Comparison of ENCODE assay signal across 9 cellular contexts in the genomic region with DNA sequence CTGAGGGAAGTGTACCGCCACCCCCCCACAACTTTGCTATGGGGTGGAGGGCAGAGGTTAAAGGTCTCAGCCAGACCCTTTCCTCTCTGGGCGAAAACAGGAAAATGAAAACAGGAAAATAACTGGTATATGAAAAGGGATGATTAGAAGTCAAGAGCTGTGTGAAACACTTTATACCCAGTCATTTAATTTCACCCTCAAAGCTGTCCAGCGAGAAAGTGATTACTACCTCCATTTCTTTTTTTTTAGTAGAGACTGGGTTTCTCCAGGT. TPM values are rescaled to one million over a fixed set of nuclear protein-coding genes. Genes with fewer than 3 reads are reported as not detected.
DNase-seq lines count a peak whose midpoint lies in the region; ATAC-seq and TF ChIP-seq lines count a peak whose summit lies in the region.
"Had no signal": no experiment of that assay in that cellular context is flagged by ENCODE, and none has a peak within 500 bp of the region (broad histone marks: within the 10 kb centered on the region; RNA-seq: fewer than 3 reads in every experiment).

No MANE protein-coding gene starts in this region.

- H3K36me3 ChIP-seq in stomach: peaks cover 12 to 41% (median 33%) of the 10 kb centered on the region in 4 donors

- intact Hi-C loops in activated CD4-positive, alpha-beta T cell treated with anti-CD3 and anti-CD28 coated beads, Interleukin-2, amount 10 ng/mL, durations not matched to agents 24 days and 14 days (cut with micrococcal nuclease): loop anchor here (2.0 kb wide), 1 partner anchor 28 kb away; a partner anchor contains a TSS
- intact Hi-C loops in activated CD8-positive, alpha-beta T cell treated with anti-CD3 and anti-CD28 coated beads for 36 hours (cut with micrococcal nuclease): no loop called here
- intact Hi-C loops in stomach (cut with DNase I; ENCODE audit: low total_unique reads): no loop called here

- peaks cover 12 to 37% (median 27%) of the 10 kb centered on the region in 4 donors for H3K4me1 ChIP-seq in stomach

- TF ChIP-seq CTCF in activated CD8-positive, alpha-beta T cell treated with anti-CD3 and anti-CD28 coated beads for 36 hours (IDR thresholded peaks at IDR 0.05): no peak
- TF ChIP-seq CTCF in stomach (IDR thresholded peaks at IDR 0.05): no peak

- H3K9me3 ChIP-seq in stomach: no peaks in the 10 kb centered on the region

- H3K27me3 ChIP-seq in stomach: no peaks in the 10 kb centered on the region

- DNase-seq in activated CD4-positive, alpha-beta T cell treated with anti-CD3 and anti-CD28 coated beads, Interleukin-2, amount 10 ng/mL, durations not matched to agents 24 days and 14 days: no peak
- no peak for DNase-seq in activated CD4-positive, alpha-beta T cell treated with anti-CD3 and anti-CD28 coated beads for 48 hours
- no peak for DNase-seq in activated CD8-positive, alpha-beta T cell treated with anti-CD3 and anti-CD28 coated beads for 36 hours
- DNase-seq in immature natural killer cell (no peak), stomach (no peak), NOMO-1 treated with DMSO at 0.1 percent for 48 hours (lab: John Stamatoyannopoulos, UW; ENCODE audit: unreplicated experiment) (no peak)

- peaks cover 25% of the 10 kb centered on the region for H3K4me1 Mint-ChIP-seq in activated CD4-positive, alpha-beta T cell treated with anti-CD3 and anti-CD28 coated beads, Interleukin-2, amount 10 ng/mL, durations not matched to agents 24 days and 14 days
- peaks cover 18% of the 10 kb centered on the region for H3K4me1 Mint-ChIP-seq in activated CD8-positive, alpha-beta T cell treated with anti-CD3 and anti-CD28 coated beads for 36 hours (ENCODE audit: low read depth)
- peaks cover 23 to 26% of the 10 kb centered on the region in 2 donors for H3K4me1 Mint-ChIP-seq in immature natural killer cell

- peak overlapping the region; percentile 93 for H3K4me3 Mint-ChIP-seq in activated CD4-positive, alpha-beta T cell treated with anti-CD3 and anti-CD28 coated beads, Interleukin-2, amount 10 ng/mL, durations not matched to agents 24 days and 14 days
- peak overlapping the region; percentile 96 for H3K4me3 Mint-ChIP-seq in activated CD8-positive, alpha-beta T cell treated with anti-CD3 and anti-CD28 coated beads for 36 hours
- peak overlapping the region; percentile 53 to 97 (median 63) for H3K4me3 Mint-ChIP-seq in immature natural killer cell

- 73 to 87% (median 75%) methylated on average over 3 of the region's 3 CpGs for WGBS in stomach, 5 donors

- H3K27ac ChIP-seq in stomach: peak overlapping the region in 4 of 5 donors; percentile 83 to 90 (median 89)

- TF ChIP-seq POLR2A in stomach (IDR thresholded peaks at IDR 0.05): no peak

- no peaks in the 10 kb centered on the region for H3K27me3 Mint-ChIP-seq in activated CD4-positive, alpha-beta T cell treated with anti-CD3 and anti-CD28 coated beads, Interleukin-2, amount 10 ng/mL, durations not matched to agents 24 days and 14 days
- no peaks in the 10 kb centered on the region for H3K27me3 Mint-ChIP-seq in activated CD8-positive, alpha-beta T cell treated with anti-CD3 and anti-CD28 coated beads for 36 hours
- H3K27me3 Mint-ChIP-seq in immature natural killer cell (ENCODE audit: low read depth in 3 of 3): peaks cover 0 to 8% (median 3%) of the 10 kb centered on the region in 3 donors

- H3K9me3 Mint-ChIP-seq in activated CD4-positive, alpha-beta T cell treated with anti-CD3 and anti-CD28 coated beads, Interleukin-2, amount 10 ng/mL, durations not matched to agents 24 days and 14 days: no peaks in the 10 kb centered on the region
- H3K9me3 Mint-ChIP-seq in activated CD8-positive, alpha-beta T cell treated with anti-CD3 and anti-CD28 coated beads for 36 hours: no peaks in the 10 kb centered on the region
- H3K9me3 Mint-ChIP-seq in immature natural killer cell: no peaks in the 10 kb centered on the region

- H3K27ac Mint-ChIP-seq in activated CD4-positive, alpha-beta T cell treated with anti-CD3 and anti-CD28 coated beads, Interleukin-2, amount 10 ng/mL, durations not matched to agents 24 days and 14 days: peak overlapping the region; percentile 48
- peak overlapping the region; percentile 77 for H3K27ac Mint-ChIP-seq in activated CD8-positive, alpha-beta T cell treated with anti-CD3 and anti-CD28 coated beads for 36 hours
- H3K27ac Mint-ChIP-seq in immature natural killer cell: peak overlapping the region; percentile 64 to 92 (median 77)

- POLR2A ChIA-PET in activated CD8-positive, alpha-beta T cell treated with anti-CD3 and anti-CD28 coated beads for 36 hours (lab: Charles Lee): interaction anchor here (0.9 to 1.7 kb wide), 6 partner anchors 13 to 45 kb away, joined by 3 to 4 read pairs (median 4); no protein-coding TSS in a partner anchor

- H3K36me3 Mint-ChIP-seq in activated CD4-positive, alpha-beta T cell treated with anti-CD3 and anti-CD28 coated beads, Interleukin-2, amount 10 ng/mL, durations not matched to agents 24 days and 14 days (ENCODE audit: low read depth): peaks cover 40% of the 10 kb centered on the region
- H3K36me3 Mint-ChIP-seq in activated CD8-positive, alpha-beta T cell treated with anti-CD3 and anti-CD28 coated beads for 36 hours (ENCODE audit: low read depth): peaks cover 18% of the 10 kb centered on the region
- H3K36me3 Mint-ChIP-seq in immature natural killer cell: peaks cover 9 to 12% (median 10%) of the 10 kb centered on the region in 3 donors

- TF ChIP-seq EP300 in stomach (IDR thresholded peaks at IDR 0.05): no peak

- ATAC-seq in activated CD8-positive, alpha-beta T cell treated with anti-CD3 and anti-CD28 coated beads for 36 hours: no peak
- ATAC-seq in HG02938 (IDR thresholded peaks at IDR 0.05; ENCODE audit: unreplicated experiment): no peak
- no peak for ATAC-seq in HG02678 (IDR thresholded peaks at IDR 0.05; ENCODE audit: unreplicated experiment)

- CTCF ChIA-PET in activated CD8-positive, alpha-beta T cell treated with anti-CD3 and anti-CD28 coated beads for 36 hours (lab: Charles Lee): interaction anchor here (1.4 to 5.1 kb wide), 5 partner anchors 15 to 72 kb away, joined by 3 to 39 read pairs (median 7); no protein-coding TSS in a partner anchor

- H3K4me3 ChIP-seq in stomach: peak overlapping the region; percentile 75 to 82 (median 77)

RNA-seq across cellular contexts. Expression of a gene that starts 0.6 kb away (rescaled TPM):
- 26.3 and 26.7 TPM in 2 replicates for total RNA-seq in activated CD4-positive, alpha-beta T cell treated with anti-CD3 and anti-CD28 coated beads, Interleukin-2, amount 10 ng/mL, durations not matched to agents 24 days and 14 days
- total RNA-seq in activated CD8-positive, alpha-beta T cell treated with anti-CD3 and anti-CD28 coated beads for 36 hours: 10 to 100 TPM; 14.7 to 17.5 TPM
- polyA plus RNA-seq in immature natural killer cell: 1 to 10 TPM in 2 of 3 donors, under 1 TPM in 1; 0.51 to 3.2 (median 1.3) TPM
- total RNA-seq in stomach: 10 to 100 TPM in 1 of 5 donors, 1 to 10 TPM in 3, not detected in 1; 2.0 to 55.3 (median 8.5) TPM
- polyA plus RNA-seq in stomach: 10 to 100 TPM in 2 of 3 donors, 1 to 10 TPM in 1; 9.5 to 24.9 (median 13.9) TPM

RNA-seq across cellular contexts. Expression of a gene that starts 21.9 kb away (rescaled TPM):
- total RNA-seq in activated CD4-positive, alpha-beta T cell treated with anti-CD3 and anti-CD28 coated beads, Interleukin-2, amount 10 ng/mL, durations not matched to agents 24 days and 14 days: 59.3 and 59.7 TPM in 2 replicates
- 10 to 100 TPM; 50.9 to 57.1 TPM for total RNA-seq in activated CD8-positive, alpha-beta T cell treated with anti-CD3 and anti-CD28 coated beads for 36 hours
- polyA plus RNA-seq in immature natural killer cell: 100 to 1,000 TPM in 1 of 3 donors, 10 to 100 TPM in 2; 70.5 to 156 (median 74.5) TPM
- 100 to 1,000 TPM in 1 of 5 donors, 10 to 100 TPM in 4; 43.5 to 157 (median 61.1) TPM for total RNA-seq in stomach
- polyA plus RNA-seq in stomach: 10 to 100 TPM; 42.6 to 55.5 (median 42.8) TPM

RNA-seq across cellular contexts. Expression of a gene that starts 27.9 kb away (rescaled TPM):
- total RNA-seq in activated CD4-positive, alpha-beta T cell treated with anti-CD3 and anti-CD28 coated beads, Interleukin-2, amount 10 ng/mL, durations not matched to agents 24 days and 14 days: 1.8 and 2.4 TPM in 2 replicates
- total RNA-seq in activated CD8-positive, alpha-beta T cell treated with anti-CD3 and anti-CD28 coated beads for 36 hours: 1 to 10 TPM; 1.2 to 2.0 TPM
- polyA plus RNA-seq in immature natural killer cell: 1 to 10 TPM; 1.1 to 3.5 (median 1.7) TPM
- 10 to 100 TPM in 1 of 5 donors, 1 to 10 TPM in 1, not detected in 3; 7.8 to 23.5 TPM for total RNA-seq in stomach
- polyA plus RNA-seq in stomach: under 1 TPM; 0.37 to 0.76 (median 0.65) TPM
- total RNA-seq: myocyte had no signal

RNA-seq across cellular contexts. Expression of a gene that starts 39.7 kb away (rescaled TPM):
- 3.6 and 4.1 TPM in 2 replicates for total RNA-seq in activated CD4-positive, alpha-beta T cell treated with anti-CD3 and anti-CD28 coated beads, Interleukin-2, amount 10 ng/mL, durations not matched to agents 24 days and 14 days
- 1 to 10 TPM; 4.4 to 4.9 TPM for total RNA-seq in activated CD8-positive, alpha-beta T cell treated with anti-CD3 and anti-CD28 coated beads for 36 hours
- polyA plus RNA-seq in immature natural killer cell (1 to 10 TPM; 1.3 to 2.4 (median 1.4) TPM), stomach (10 to 100 TPM in 1 of 3 donors, 1 to 10 TPM in 1, under 1 TPM in 1; 0.76 to 72.4 (median 2.2) TPM)
- under 1 TPM in 3 of 5 donors, not detected in 2; 0.29 to 0.55 (median 0.45) TPM for total RNA-seq in stomach
